ENCODE assay signal across 1 cellular context in the genomic region with DNA sequence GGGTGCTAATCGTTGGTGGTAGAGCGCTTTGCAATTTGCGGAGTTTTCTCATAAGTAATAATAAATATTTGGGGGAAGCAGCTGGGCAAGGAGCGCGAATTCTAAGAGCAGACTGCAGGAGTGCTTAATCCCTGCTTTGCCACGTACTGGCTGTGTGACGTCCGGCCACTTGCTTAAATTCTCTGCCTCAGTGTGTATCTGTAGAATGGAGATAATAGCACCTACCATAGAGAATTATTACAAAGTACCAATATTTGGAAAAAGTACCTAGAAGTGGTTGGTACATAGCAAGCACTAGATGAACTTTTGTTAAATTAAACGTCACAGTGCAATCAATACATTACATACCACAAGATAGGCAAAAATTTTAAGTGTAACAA.
TF ChIP-seq lines count a peak whose summit lies in the region.

No MANE protein-coding gene starts in this region.

TF ChIP-seq in HepG2, 621 proteins besides CTCF, POLR2A, EP300 and RAD21:
- TF ChIP-seq ZNF816 (CRISPR knock-in tag; IDR thresholded peaks at IDR 0.05; ENCODE audit: borderline replicate concordance): 0 out of 2 replicates have a peak, but pooled peaks have one; percentile 15
- TF ChIP-seq AKAP8 (CRISPR knock-in tag; IDR thresholded peaks at IDR 0.05): no peak
- TF ChIP-seq, protein P1, sequence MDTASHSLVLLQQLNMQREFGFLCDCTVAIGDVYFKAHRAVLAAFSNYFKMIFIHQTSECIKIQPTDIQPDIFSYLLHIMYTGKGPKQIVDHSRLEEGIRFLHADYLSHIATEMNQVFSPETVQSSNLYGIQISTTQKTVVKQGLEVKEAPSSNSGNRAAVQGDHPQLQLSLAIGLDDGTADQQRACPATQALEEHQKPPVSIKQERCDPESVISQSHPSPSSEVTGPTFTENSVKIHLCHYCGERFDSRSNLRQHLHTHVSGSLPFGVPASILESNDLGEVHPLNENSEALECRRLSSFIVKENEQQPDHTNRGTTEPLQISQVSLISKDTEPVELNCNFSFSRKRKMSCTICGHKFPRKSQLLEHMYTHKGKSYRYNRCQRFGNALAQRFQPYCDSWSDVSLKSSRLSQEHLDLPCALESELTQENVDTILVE (CRISPR knock-in tag; IDR thresholded peaks at IDR 0.05): 0 out of 2 replicates have a peak, but pooled peaks have one; percentile 3
- no peak for TF ChIP-seq CREB1 (IDR thresholded peaks at IDR 0.05)
- 0 out of 2 replicates have a peak, but pooled peaks have one; percentile 72 for TF ChIP-seq CREB1 (CRISPR knock-in tag; IDR thresholded peaks at IDR 0.05)
- 0 out of 2 replicates have a peak, but pooled peaks have one; percentile 9 for TF ChIP-seq GFI1 (CRISPR knock-in tag; IDR thresholded peaks at IDR 0.05; ENCODE audit: borderline replicate concordance)
- peak; percentile 56 for TF ChIP-seq ZNF629 (CRISPR knock-in tag; conservative IDR thresholded peaks at IDR 0.05)
- peak; percentile 4 for TF ChIP-seq SKI (IDR thresholded peaks at IDR 0.05; ENCODE audit: partially characterized antibody)
- no peak for TF ChIP-seq ZNF282 (IDR thresholded peaks at IDR 0.05; ENCODE audit: partially characterized antibody)
- 0 out of 2 replicates have a peak, but pooled peaks have one; percentile 12 for TF ChIP-seq KDM5A (IDR thresholded peaks at IDR 0.05; ENCODE audit: borderline replicate concordance, low read length)
